32 cellular contexts compared by ENCODE assay signal in genomic region chr5:32109236-32109635, GRCh38.
A peak's percentile ranks its signal among the peaks of the same experiment; 100 is the strongest.
DNase-seq lines count a peak whose midpoint lies in the region; ATAC-seq, FAIRE-seq and TF ChIP-seq lines count a peak whose summit lies in the region.
"Had no signal": no experiment of that assay in that cellular context is flagged by ENCODE, and none has a peak within 500 bp of the region (broad histone marks: within the 10 kb centered on the region; RNA-seq: fewer than 3 reads in every experiment).

No MANE protein-coding gene starts in this region.

- H3K27ac ChIP-seq in astrocyte (ENCODE audit: low read depth, low read length) (no peak overlapping the region), subcutaneous abdominal adipose tissue (ENCODE audit: low read depth, low read length) (peak overlapping the region; percentile 79), spleen (no peak overlapping the region)
- H3K27ac ChIP-seq: esophagus squamous epithelium, ovary, right atrium auricular region had no signal

- H3K79me2 ChIP-seq in astrocyte (ENCODE audit: insufficient read depth, low read length): peaks cover 21% of the 10 kb centered on the region

- no peak overlapping the region for H3K4me3 ChIP-seq in astrocyte (ENCODE audit: insufficient read depth, low read depth, low read length)
- no peak overlapping the region for H3K4me3 ChIP-seq in fibroblast of pulmonary artery (replicated peaks; ENCODE audit: low read depth, low read length)
- H3K4me3 ChIP-seq in subcutaneous abdominal adipose tissue (ENCODE audit: low read depth in 1 of 5, low read length in 5 of 5): no peak overlapping the region
- H3K4me3 ChIP-seq in spleen: no peak overlapping the region
- H3K4me3 ChIP-seq: esophagus squamous epithelium, GM12878, ovary, right atrium auricular region had no signal

- no peak overlapping the region for H2AFZ ChIP-seq in astrocyte (ENCODE audit: low read depth, low read length)

- peak overlapping the region; percentile 21 for H3K27ac Mint-ChIP-seq in activated naive CD8-positive, alpha-beta T cell treated with anti-CD3 and anti-CD28 coated beads for 36 hours
- H3K27ac Mint-ChIP-seq in activated naive CD8-positive, alpha-beta T cell treated with anti-CD3 and anti-CD28 coated beads, Interleukin-2, amount 50 U/mL, for 24 hours: no peak overlapping the region
- peak overlapping the region; percentile 38 for H3K27ac Mint-ChIP-seq in astrocyte (ENCODE audit: unreplicated experiment)
- H3K27ac Mint-ChIP-seq: activated B cell treated with CpG ODN at 0.5 μM for 24 hours; activated CD4-positive, alpha-beta memory T cell treated with anti-CD3 and anti-CD28 coated beads, Interleukin-2, amount 10 ng/mL, durations not matched to agents 7 days and 5 days had no signal

- H3K4me2 ChIP-seq in astrocyte (ENCODE audit: low read length): no peak overlapping the region

- no peak for DNase-seq in activated naive CD8-positive, alpha-beta T cell treated with anti-CD3 and anti-CD28 coated beads for 36 hours
- DNase-seq in activated naive CD8-positive, alpha-beta T cell treated with anti-CD3 and anti-CD28 coated beads, Interleukin-2, amount 50 U/mL, for 24 hours: no peak
- DNase-seq in astrocyte (ENCODE audit: low read depth) (peak; percentile 8), fibroblast of pulmonary artery (ENCODE audit: low read depth) (peak; percentile 36), spleen (no peak), SIG-M5 (lab: John Stamatoyannopoulos, UW) (no peak)
- DNase-seq: activated B cell treated with CpG ODN at 0.5 μM for 24 hours; activated CD4-positive, alpha-beta memory T cell treated with anti-CD3 and anti-CD28 coated beads, Interleukin-2, amount 10 ng/mL, durations not matched to agents 7 days and 5 days; activated gamma-delta T cell treated with Interleukin-2 at 50 U/mL for 16 hours; activated T-cell treated with anti-CD3 and anti-CD28 coated beads, Interleukin-2, amount 50 U/mL, for 1 hour; anterior cingulate cortex; CD4-positive, alpha-beta T cell; DMS153; effector CD8-positive, alpha-beta T cell; esophagus squamous epithelium; GF-D8; mesendoderm; naive B cell; NCI-H1048; NCI-H1930; NCI-H2227 treated with DMSO at 0.1 percent for 48 hours; NCI-H774; ovary; stimulated activated CD4-positive, alpha-beta T cell treated with anti-CD3 and anti-CD28 coated beads, Interleukin-12 subunit alpha, Interleukin-12 subunit beta, amount 100 ng/mL, for 4 hours; stimulated activated CD4-positive, alpha-beta T cell treated with anti-CD3 and anti-CD28 coated beads, Interleukin-4, amount 100 ng/mL, for 4 hours; stimulated activated naive CD8-positive, alpha-beta T cell treated with anti-CD3 and anti-CD28 coated beads, Interleukin-15, Interleukin-2, amounts not matched to agents 100 U/mL and 50 U/mL, for 24 hours; T1000 had no signal

- peaks cover 21% of the 10 kb centered on the region for H3K36me3 Mint-ChIP-seq in activated naive CD8-positive, alpha-beta T cell treated with anti-CD3 and anti-CD28 coated beads for 36 hours
- H3K36me3 Mint-ChIP-seq in activated naive CD8-positive, alpha-beta T cell treated with anti-CD3 and anti-CD28 coated beads, Interleukin-2, amount 50 U/mL, for 24 hours (ENCODE audit: low read depth): peaks cover 38% of the 10 kb centered on the region
- peaks cover 31% of the 10 kb centered on the region for H3K36me3 Mint-ChIP-seq in astrocyte (ENCODE audit: low read depth, unreplicated experiment)

- FAIRE-seq in astrocyte (lab: Jason Lieb, UNC): no peak
- FAIRE-seq: GM12878, HTR-8/SVneo had no signal

- H3K9ac ChIP-seq in astrocyte (ENCODE audit: low read length) (no peak overlapping the region), subcutaneous abdominal adipose tissue (ENCODE audit: low read length in 5 of 5) (no peak overlapping the region)

- ATAC-seq in activated naive CD8-positive, alpha-beta T cell treated with anti-CD3 and anti-CD28 coated beads, Interleukin-2, amount 50 U/mL, for 24 hours: no peak
- ATAC-seq in GM19397 (IDR thresholded peaks at IDR 0.05; ENCODE audit: unreplicated experiment): no peak
- ATAC-seq: GM12878; stimulated activated naive CD8-positive, alpha-beta T cell treated with anti-CD3 and anti-CD28 coated beads, Interleukin-15, Interleukin-2, amounts not matched to agents 100 U/mL and 50 U/mL, for 24 hours had no signal

- H3K27me3 ChIP-seq in astrocyte (ENCODE audit: insufficient read depth, low read length): no peaks in the 10 kb centered on the region
- H3K27me3 ChIP-seq in subcutaneous abdominal adipose tissue (ENCODE audit: control insufficient read depth in 5 of 5, insufficient read depth in 4 of 5, low read length in 5 of 5): no peaks in the 10 kb centered on the region
- no peaks in the 10 kb centered on the region for H3K27me3 ChIP-seq in spleen (replicated peaks in 1 of 7)
- H3K27me3 ChIP-seq: esophagus squamous epithelium, ovary, right atrium auricular region had no signal

- no peaks in the 10 kb centered on the region for H3K4me1 ChIP-seq in astrocyte (ENCODE audit: insufficient read depth, low read length)
- H3K4me1 ChIP-seq in subcutaneous abdominal adipose tissue (ENCODE audit: control insufficient read depth in 5 of 5, insufficient read depth in 5 of 5, low read length in 5 of 5): peaks cover 0 to 7% (median 0%) of the 10 kb centered on the region in 5 donors
- no peaks in the 10 kb centered on the region for H3K4me1 ChIP-seq in spleen
- H3K4me1 ChIP-seq: esophagus squamous epithelium, right atrium auricular region had no signal

- no peak for TF ChIP-seq POLR2A in spleen (IDR thresholded peaks at IDR 0.05)

- peaks cover 48% of the 10 kb centered on the region for H4K20me1 ChIP-seq in astrocyte (ENCODE audit: insufficient read depth, low read length)

- WGBS in spleen, 5 donors: 93 to 98% (median 95%) methylated on average over 10 of the region's 10 CpGs

- H3K4me3 Mint-ChIP-seq in activated naive CD8-positive, alpha-beta T cell treated with anti-CD3 and anti-CD28 coated beads for 36 hours: no peak overlapping the region
- H3K4me3 Mint-ChIP-seq in activated naive CD8-positive, alpha-beta T cell treated with anti-CD3 and anti-CD28 coated beads, Interleukin-2, amount 50 U/mL, for 24 hours: no peak overlapping the region
- no peak overlapping the region for H3K4me3 Mint-ChIP-seq in astrocyte (ENCODE audit: unreplicated experiment)
- H3K4me3 Mint-ChIP-seq: activated B cell treated with CpG ODN at 0.5 μM for 24 hours; activated CD4-positive, alpha-beta memory T cell treated with anti-CD3 and anti-CD28 coated beads, Interleukin-2, amount 10 ng/mL, durations not matched to agents 7 days and 5 days; CD4-positive, alpha-beta T cell; naive B cell had no signal

- peaks cover 7% of the 10 kb centered on the region for H3K4me1 Mint-ChIP-seq in activated naive CD8-positive, alpha-beta T cell treated with anti-CD3 and anti-CD28 coated beads for 36 hours
- H3K4me1 Mint-ChIP-seq in activated naive CD8-positive, alpha-beta T cell treated with anti-CD3 and anti-CD28 coated beads, Interleukin-2, amount 50 U/mL, for 24 hours: peaks cover 8% of the 10 kb centered on the region
- peaks cover 11% of the 10 kb centered on the region for H3K4me1 Mint-ChIP-seq in astrocyte (ENCODE audit: low read depth, unreplicated experiment)
- H3K4me1 Mint-ChIP-seq: activated B cell treated with CpG ODN at 0.5 μM for 24 hours; activated CD4-positive, alpha-beta memory T cell treated with anti-CD3 and anti-CD28 coated beads, Interleukin-2, amount 10 ng/mL, durations not matched to agents 7 days and 5 days; naive B cell had no signal

- H3K9me3 ChIP-seq in astrocyte (ENCODE audit: insufficient read depth, low read depth, low read length): no peaks in the 10 kb centered on the region
- H3K9me3 ChIP-seq in subcutaneous abdominal adipose tissue (ENCODE audit: control insufficient read depth in 5 of 5, low read length in 5 of 5): no peaks in the 10 kb centered on the region
- no peaks in the 10 kb centered on the region for H3K9me3 ChIP-seq in spleen
- H3K9me3 ChIP-seq: esophagus squamous epithelium, ovary, right atrium auricular region had no signal

- H3K9me3 Mint-ChIP-seq in activated naive CD8-positive, alpha-beta T cell treated with anti-CD3 and anti-CD28 coated beads for 36 hours: no peaks in the 10 kb centered on the region
- H3K9me3 Mint-ChIP-seq in activated naive CD8-positive, alpha-beta T cell treated with anti-CD3 and anti-CD28 coated beads, Interleukin-2, amount 50 U/mL, for 24 hours: no peaks in the 10 kb centered on the region
- H3K9me3 Mint-ChIP-seq in astrocyte (ENCODE audit: unreplicated experiment): peaks cover 1% of the 10 kb centered on the region
- H3K9me3 Mint-ChIP-seq: activated B cell treated with CpG ODN at 0.5 μM for 24 hours; activated CD4-positive, alpha-beta memory T cell treated with anti-CD3 and anti-CD28 coated beads, Interleukin-2, amount 10 ng/mL, durations not matched to agents 7 days and 5 days; CD4-positive, alpha-beta T cell; naive B cell had no signal

- no peaks in the 10 kb centered on the region for H3K27me3 Mint-ChIP-seq in activated naive CD8-positive, alpha-beta T cell treated with anti-CD3 and anti-CD28 coated beads for 36 hours
- no peaks in the 10 kb centered on the region for H3K27me3 Mint-ChIP-seq in activated naive CD8-positive, alpha-beta T cell treated with anti-CD3 and anti-CD28 coated beads, Interleukin-2, amount 50 U/mL, for 24 hours
- H3K27me3 Mint-ChIP-seq in astrocyte (ENCODE audit: low read depth, unreplicated experiment): no peaks in the 10 kb centered on the region
- H3K27me3 Mint-ChIP-seq: activated B cell treated with CpG ODN at 0.5 μM for 24 hours; activated CD4-positive, alpha-beta memory T cell treated with anti-CD3 and anti-CD28 coated beads, Interleukin-2, amount 10 ng/mL, durations not matched to agents 7 days and 5 days; CD4-positive, alpha-beta T cell; naive B cell had no signal

- peaks cover 37% of the 10 kb centered on the region for H3K36me3 ChIP-seq in astrocyte (ENCODE audit: insufficient read depth, low read length)
- peaks cover 25 to 73% (median 53%) of the 10 kb centered on the region in 5 donors for H3K36me3 ChIP-seq in subcutaneous abdominal adipose tissue (ENCODE audit: control insufficient read depth in 5 of 5, insufficient read depth in 5 of 5, low read length in 5 of 5)
- H3K36me3 ChIP-seq in spleen: peaks cover 2 to 100% (median 69%) of the 10 kb centered on the region in 6 donors
- H3K36me3 ChIP-seq: ovary had no signal

- no peak for TF ChIP-seq CTCF in astrocyte (IDR thresholded peaks at IDR 0.05; ENCODE audit: insufficient read depth, low read depth, low read length)
- no peak for TF ChIP-seq CTCF in fibroblast of pulmonary artery (IDR thresholded peaks at IDR 0.05; ENCODE audit: low read length, missing control alignments)
- no peak for TF ChIP-seq CTCF in spleen (IDR thresholded peaks at IDR 0.05 in 8 of 11, conservative IDR thresholded peaks at IDR 0.05 in 3 of 11)

- intact Hi-C loops in spleen (cut with DNase I; ENCODE audit: low total_unique reads): no loop called here

Comparison
In these comparisons a context has a peak if more than half of its experiments do, and no peak if none do; other contexts are left out.
1. DNase-seq: peak in astrocyte (single experiment) and fibroblast of pulmonary artery (single experiment); none in activated naive CD8-positive, alpha-beta T cell treated with anti-CD3 and anti-CD28 coated beads for 36 hours (single experiment), activated naive CD8-positive, alpha-beta T cell treated with anti-CD3 and anti-CD28 coated beads, Interleukin-2, amount 50 U/mL, for 24 hours (single experiment), spleen (single experiment) and SIG-M5 (single experiment).